17 cellular contexts compared by ENCODE assay signal in genomic region chr17:10265100-10265810, GRCh38.
DNase-seq lines count a peak whose midpoint lies in the region; ATAC-seq, FAIRE-seq and TF ChIP-seq lines count a peak whose summit lies in the region.
"Had no signal": no experiment of that assay in that cellular context is flagged by ENCODE, and none has a peak within 500 bp of the region (broad histone marks: within the 10 kb centered on the region; RNA-seq: fewer than 3 reads in every experiment).

No MANE protein-coding gene starts in this region.

- FAIRE-seq in GM12892 (lab: Jason Lieb, UNC) = peak; percentile 61
- FAIRE-seq: TTC549 had no signal

- no peak overlapping the region for H2AFZ ChIP-seq in OCI-LY7 (ENCODE audit: low read length)

- H3K36me3 ChIP-seq in OCI-LY7 (ENCODE audit: insufficient read depth, low read length) (no peaks in the 10 kb centered on the region), lower lobe of right lung (no peaks in the 10 kb centered on the region)
- H3K36me3 ChIP-seq: gastroesophageal sphincter had no signal

- CTCF ChIA-PET in AG04449 (lab: Yijun Ruan, JAX) (interaction anchor here (0.8 kb wide), 1 partner anchor 353 kb away, joined by 4 read pairs; no protein-coding TSS in a partner anchor), OCI-LY7 (lab: Charles Lee; ENCODE audit: unreplicated experiment) (no interaction called here)

- H3K4me1 ChIP-seq in OCI-LY7 (ENCODE audit: insufficient read depth, low read length, poor library complexity, severe bottlenecking) (no peaks in the 10 kb centered on the region), lower lobe of right lung (no peaks in the 10 kb centered on the region)
- H3K4me1 ChIP-seq: body of pancreas, gastroesophageal sphincter had no signal

- H3K4me2 ChIP-seq in OCI-LY7 (ENCODE audit: low read length) = no peak overlapping the region

- no peak for ATAC-seq in GM19395 (IDR thresholded peaks at IDR 0.05; ENCODE audit: unreplicated experiment)
- ATAC-seq in lower lobe of right lung = no peak
- ATAC-seq: activated CD8-positive, alpha-beta T cell treated with anti-CD3 and anti-CD28 coated beads for 36 hours; body of pancreas; gastroesophageal sphincter had no signal

- no peak overlapping the region for H3K27ac ChIP-seq in OCI-LY7 (ENCODE audit: low read depth, low read length, poor library complexity, severe bottlenecking)
- H3K27ac ChIP-seq in lower lobe of right lung = no peak overlapping the region
- H3K27ac ChIP-seq: body of pancreas, dorsolateral prefrontal cortex, gastroesophageal sphincter had no signal

- POLR2A ChIA-PET in AG04449 (lab: Yijun Ruan, JAX) (no interaction called here), OCI-LY7 (lab: Charles Lee) (no interaction called here)

- TF ChIP-seq CTCF in AG04449 (IDR thresholded peaks at IDR 0.05; ENCODE audit: insufficient read depth, low read length, missing control alignments) (no peak), fibroblast of villous mesenchyme (IDR thresholded peaks at IDR 0.05; ENCODE audit: insufficient read depth, low read depth, low read length) (no peak), OCI-LY7 (conservative IDR thresholded peaks at IDR 0.05; ENCODE audit: low read length) (no peak), lower lobe of right lung (IDR thresholded peaks at IDR 0.05) (no peak)

- peak; percentile 9 for DNase-seq in AG04449 (ENCODE audit: low read depth, low spot score)
- DNase-seq in GM12892 (ENCODE audit: insufficient read length) = no peak
- peak; percentile 25 for DNase-seq in HS-5 (ENCODE audit: low read depth)
- DNase-seq in fibroblast of villous mesenchyme (ENCODE audit: low read depth) = peak; percentile 87
- DNase-seq in NCI-H69 (lab: John Stamatoyannopoulos, UW) = no peak
- no peak for DNase-seq in OCI-LY7 (ENCODE audit: low spot score)
- no peak for DNase-seq in lower lobe of right lung
- DNase-seq: activated CD8-positive, alpha-beta T cell treated with anti-CD3 and anti-CD28 coated beads for 36 hours; body of pancreas; dorsolateral prefrontal cortex; KG1; NCI-H1105; NCI-H2227 treated with DMSO at 0.1 percent for 48 hours; stimulated activated naive CD4-positive, alpha-beta T cell had no signal

- no peak overlapping the region for H3K4me3 ChIP-seq in AG04449 (ENCODE audit: low read depth, low read length)
- H3K4me3 ChIP-seq in fibroblast of villous mesenchyme (ENCODE audit: low read depth, low read length) = no peak overlapping the region
- H3K4me3 ChIP-seq in OCI-LY7 (ENCODE audit: low read depth, low read length, poor library complexity, severe bottlenecking) = no peak overlapping the region
- no peak overlapping the region for H3K4me3 ChIP-seq in lower lobe of right lung
- H3K4me3 ChIP-seq: body of pancreas, dorsolateral prefrontal cortex, gastroesophageal sphincter had no signal

- no TSS peak for BruUV-seq in OCI-LY7 (replicated peaks; lab: Mats Ljungman, UMichigan)

- intact Hi-C loops in OCI-LY7 (cut with micrococcal nuclease; ENCODE audit: unreplicated experiment) (no loop called here), lower lobe of right lung (cut with DNase I) (no loop called here)

- H3K27me3 ChIP-seq in lower lobe of right lung (ENCODE audit: low read depth) = no peaks in the 10 kb centered on the region
- H3K27me3 ChIP-seq: body of pancreas, dorsolateral prefrontal cortex, gastroesophageal sphincter had no signal

- H3K9me2 ChIP-seq in OCI-LY7 (ENCODE audit: insufficient read depth, low read length) = no peaks in the 10 kb centered on the region

- H3K9me3 ChIP-seq in OCI-LY7 (ENCODE audit: low read length) (no peaks in the 10 kb centered on the region), lower lobe of right lung (no peaks in the 10 kb centered on the region)
- H3K9me3 ChIP-seq: body of pancreas, gastroesophageal sphincter had no signal

- no peaks in the 10 kb centered on the region for H3K79me2 ChIP-seq in OCI-LY7 (ENCODE audit: insufficient read depth, low read depth, low read length)

- no peak for TF ChIP-seq POLR2A in GM12892 (IDR thresholded peaks at IDR 0.05; ENCODE audit: low read depth, low read length)

- no peaks in the 10 kb centered on the region for H4K20me1 ChIP-seq in OCI-LY7 (ENCODE audit: insufficient read depth, low read length)

Comparison
In these comparisons a context has a peak if more than half of its experiments do, and no peak if none do; other contexts are left out.
1. DNase-seq: peak in AG04449 (single experiment), HS-5 (single experiment) and fibroblast of villous mesenchyme (single experiment); none in GM12892 (single experiment), NCI-H69 (single experiment), OCI-LY7 (single experiment) and lower lobe of right lung (single experiment).